In genomic region chr21:38959686-38960049, GRCh38 we compare ENCODE assay signal across 15 cellular contexts.
DNase-seq lines count a peak whose midpoint lies in the region; ATAC-seq and TF ChIP-seq lines count a peak whose summit lies in the region.
"Had no signal": no experiment of that assay in that cellular context is flagged by ENCODE, and none has a peak within 500 bp of the region (broad histone marks: within the 10 kb centered on the region; RNA-seq: fewer than 3 reads in every experiment).

No MANE protein-coding gene starts in this region.

- no peak for TF ChIP-seq POLR2A in gastroesophageal sphincter (IDR thresholded peaks at IDR 0.05)

- ATAC-seq in gastroesophageal sphincter, result no peak
- ATAC-seq in sciatic nerve, result peak; percentile 12
- no peak for ATAC-seq in HG02678 (IDR thresholded peaks at IDR 0.05; ENCODE audit: unreplicated experiment)

- no peaks in the 10 kb centered on the region for H3K9me3 ChIP-seq in gastroesophageal sphincter
- H3K9me3 ChIP-seq: pancreas had no signal

- H3K36me3 ChIP-seq in gastroesophageal sphincter, result no peaks in the 10 kb centered on the region
- H3K36me3 ChIP-seq: pancreas had no signal

- no peak overlapping the region for H3K4me3 ChIP-seq in gastroesophageal sphincter
- H3K4me3 ChIP-seq: pancreas had no signal

- intact Hi-C loops in sciatic nerve (cut with DNase I), result no loop called here
- intact Hi-C loops in Calu3 (cut with micrococcal nuclease; ENCODE audit: unreplicated experiment), result loop anchor here (5.0 kb wide), 1 partner anchor 42 kb away; no protein-coding TSS in a partner anchor

- no TSS peak for BruUV-seq in Calu3 (replicated peaks; lab: Mats Ljungman, UMichigan)

- TF ChIP-seq EP300 in gastroesophageal sphincter (IDR thresholded peaks at IDR 0.05), result no peak

- TF ChIP-seq CTCF in RWPE1 (conservative IDR thresholded peaks at IDR 0.05; ENCODE audit: low read depth) (no peak), gastroesophageal sphincter (IDR thresholded peaks at IDR 0.05) (no peak), Calu3 (IDR thresholded peaks at IDR 0.05; ENCODE audit: unreplicated experiment) (no peak)

- DNase-seq in EH (ENCODE audit: low read depth), result peak; percentile 45
- no peak for DNase-seq in RWPE1 (ENCODE audit: low spot score)
- DNase-seq in sciatic nerve (ENCODE audit: low spot score), result no peak
- no peak for DNase-seq in effector CD4-positive, alpha-beta T cell
- DNase-seq in Calu3, result no peak
- no peak for DNase-seq in activated T-cell treated with anti-CD3 and anti-CD28 coated beads, Interleukin-2, amount 50 U/mL, for 1 hour
- DNase-seq: activated B cell treated with CpG ODN at 0.5 μM for 24 hours, GOT3, hippocampal formation, MM.1S, NCI-H2107, pancreas had no signal

- H3K4me1 Mint-ChIP-seq in Calu3 (ENCODE audit: low read depth, unreplicated experiment), result peaks cover 44% of the 10 kb centered on the region
- H3K4me1 Mint-ChIP-seq: activated B cell treated with CpG ODN at 0.5 μM for 24 hours had no signal

- H3K27me3 ChIP-seq in gastroesophageal sphincter, result no peaks in the 10 kb centered on the region
- H3K27me3 ChIP-seq: pancreas had no signal

- no peaks in the 10 kb centered on the region for H3K27me3 Mint-ChIP-seq in Calu3 (ENCODE audit: unreplicated experiment)

- peaks cover 0 to 20% (median 3%) of the 10 kb centered on the region in 3 donors for H3K4me1 ChIP-seq in gastroesophageal sphincter

- peaks cover 3% of the 10 kb centered on the region for H3K9me3 Mint-ChIP-seq in Calu3 (ENCODE audit: low read depth, unreplicated experiment)

- peak overlapping the region; percentile 53 for H3K27ac ChIP-seq in RWPE1
- peak overlapping the region in 3 of 4 donors; percentile 51 to 55 (median 54) for H3K27ac ChIP-seq in gastroesophageal sphincter
- H3K27ac ChIP-seq: pancreas had no signal

- WGBS in gastroesophageal sphincter (ENCODE audit: low coverage in 1 of 2), 2 donors, result 40 to 80% methylated on average over 1 of the region's 6 CpGs

- POLR2A ChIA-PET in RWPE1 (lab: Yijun Ruan, JAX; ENCODE audit: low non-redundant PET), result no interaction called here

- no peak overlapping the region for H3K4me3 Mint-ChIP-seq in Calu3 (ENCODE audit: low read depth, unreplicated experiment)
- H3K4me3 Mint-ChIP-seq: activated B cell treated with CpG ODN at 0.5 μM for 24 hours; stimulated activated naive CD8-positive, alpha-beta T cell treated with anti-CD3 and anti-CD28 coated beads, Interleukin-15, Interleukin-2, amounts not matched to agents 100 ng/mL and 50 ng/mL, for 24 hours had no signal

- no peak overlapping the region for H3K27ac Mint-ChIP-seq in Calu3 (ENCODE audit: unreplicated experiment)
- H3K27ac Mint-ChIP-seq: activated B cell treated with CpG ODN at 0.5 μM for 24 hours had no signal

- no peaks in the 10 kb centered on the region for H3K36me3 Mint-ChIP-seq in Calu3 (ENCODE audit: insufficient read depth, unreplicated experiment)

- CTCF ChIA-PET in RWPE1 (lab: Yijun Ruan, JAX) (no interaction called here), Calu3 (lab: Charles Lee) (interaction anchor here (0.9 to 1.5 kb wide), 2 partner anchors 42 to 151 kb away, joined by 3 to 4 read pairs; no protein-coding TSS in a partner anchor)
